ENCODE assay signal across 8 cellular contexts in the genomic region with DNA sequence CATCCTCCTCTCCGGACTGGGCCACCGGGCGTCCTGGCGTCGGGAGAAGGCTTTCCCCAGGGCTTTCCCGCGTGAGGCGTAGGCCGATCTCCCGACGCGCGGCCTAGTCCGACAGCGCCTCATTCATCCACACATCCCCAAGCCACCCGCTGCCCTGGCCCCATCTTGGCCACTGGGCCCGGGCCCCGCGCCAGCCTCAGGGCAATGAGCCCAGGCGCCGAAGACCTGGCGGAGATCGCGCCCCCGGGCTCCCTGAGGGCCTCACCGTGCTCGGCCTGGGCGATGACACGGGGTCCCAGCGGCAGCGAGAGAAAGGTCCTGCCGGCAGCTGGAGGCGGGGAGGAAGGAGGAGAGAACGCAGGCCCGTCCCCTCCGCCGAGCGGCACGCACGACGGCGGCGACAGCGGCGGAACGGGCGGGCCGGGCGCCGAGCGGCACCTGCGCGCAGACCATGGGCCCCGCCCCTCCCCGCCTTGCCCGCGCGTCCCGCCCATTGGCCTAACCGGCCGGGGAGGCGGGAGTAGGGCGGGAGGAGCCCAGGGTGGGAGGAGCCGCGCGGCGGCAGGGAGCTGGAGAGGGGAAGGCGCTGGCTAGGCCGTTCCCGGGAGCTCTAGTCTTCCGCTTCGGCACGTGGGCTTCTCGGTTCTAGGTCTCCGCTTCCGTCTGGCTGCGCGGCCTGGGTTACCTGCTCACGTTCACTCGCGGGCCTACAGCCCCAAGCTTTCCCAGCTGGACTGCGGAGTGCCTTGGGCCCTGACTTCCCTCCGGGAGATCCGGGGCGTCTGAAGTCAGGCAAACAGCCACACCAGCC. TPM values are rescaled to one million over a fixed set of nuclear protein-coding genes. Genes with fewer than 3 reads are reported as not detected.
DNase-seq lines count a peak whose midpoint lies in the region; ATAC-seq and TF ChIP-seq lines count a peak whose summit lies in the region.

A gene (minus strand): TSS at position 346 of the 811 bp plus-strand sequence. CDS start 1,717 bp downstream, outside the sequence.

- H3K9me3 Mint-ChIP-seq in dendritic cell treated with granulocyte-macrophage colony-stimulating factor and Interleukin-4, amounts not matched to agents 40 ng/mL and 50 ng/mL, for 4 days = no peaks in the 10 kb centered on the region

- H3K4me3 ChIP-seq in left lung = peak within 1 kb of the TSS; percentile 74 to 92

- peak; percentile 98 for DNase-seq in CD1c-positive myeloid dendritic cell (ENCODE audit: extremely low spot score)
- peak; percentile 96 for DNase-seq in NCI-H774 (lab: John Stamatoyannopoulos, UW)
- peak; percentile 95 to 96 for DNase-seq in activated CD4-positive, alpha-beta T cell treated with anti-CD3 and anti-CD28 coated beads, Interleukin-2, amount 50 U/mL, for 4 hours
- DNase-seq in left lung = peak; percentile 96 to 99
- DNase-seq in stimulated activated CD4-positive, alpha-beta T cell treated with anti-CD3 and anti-CD28 coated beads, Interleukin-2, amount 100 ng/mL, for 4 hours (ENCODE audit: low read depth) = peak; percentile 96

- H3K4me1 Mint-ChIP-seq in dendritic cell treated with granulocyte-macrophage colony-stimulating factor and Interleukin-4, amounts not matched to agents 40 ng/mL and 50 ng/mL, for 4 days (ENCODE audit: low read depth) = peaks cover 9% of the 10 kb centered on the region

- no peaks in the 10 kb centered on the region for H3K9me3 ChIP-seq in left lung

- ATAC-seq in GM19438 (IDR thresholded peaks at IDR 0.05; ENCODE audit: low read depth, unreplicated experiment) (peak; percentile 92), HG03571 (IDR thresholded peaks at IDR 0.05; ENCODE audit: unreplicated experiment) (peak; percentile 95), left lung (peak; percentile 99)

- H3K27ac Mint-ChIP-seq in dendritic cell treated with granulocyte-macrophage colony-stimulating factor and Interleukin-4, amounts not matched to agents 40 ng/mL and 50 ng/mL, for 4 days = peak within 1 kb of the TSS; percentile 86

- H3K36me3 Mint-ChIP-seq in dendritic cell treated with granulocyte-macrophage colony-stimulating factor and Interleukin-4, amounts not matched to agents 40 ng/mL and 50 ng/mL, for 4 days (ENCODE audit: low read depth) = peaks cover 30% of the 10 kb centered on the region

- peaks cover 0 to 16% of the 10 kb centered on the region in 2 donors for H3K36me3 ChIP-seq in left lung

- H3K27ac ChIP-seq in left lung = peak within 1 kb of the TSS; percentile 73 to 76

- peaks cover 4 to 23% of the 10 kb centered on the region in 2 donors for H3K4me1 ChIP-seq in left lung

- no peaks in the 10 kb centered on the region for H3K27me3 Mint-ChIP-seq in dendritic cell treated with granulocyte-macrophage colony-stimulating factor and Interleukin-4, amounts not matched to agents 40 ng/mL and 50 ng/mL, for 4 days

- no peaks in the 10 kb centered on the region for H3K27me3 ChIP-seq in left lung

- intact Hi-C loops in dendritic cell treated with granulocyte-macrophage colony-stimulating factor and Interleukin-4, amounts not matched to agents 40 ng/mL and 50 ng/mL, for 4 days (cut with micrococcal nuclease) = loop anchor here (2.0 to 5.0 kb wide), 2 partner anchors 34 to 79 kb away; no protein-coding TSS in a partner anchor
- intact Hi-C loops in left lung (cut with DNase I) = no loop called here

- peak within 1 kb of the TSS; percentile 79 for H3K4me3 Mint-ChIP-seq in dendritic cell treated with granulocyte-macrophage colony-stimulating factor and Interleukin-4, amounts not matched to agents 40 ng/mL and 50 ng/mL, for 4 days

- no peak for TF ChIP-seq CTCF in left lung (IDR thresholded peaks at IDR 0.05)

RNA-seq across cellular contexts. Expression of the gene that starts here (rescaled TPM):
- total RNA-seq in left lung = 10 to 100 TPM; 66.3 to 68.2 TPM

Comparison
In these comparisons a context has a peak if more than half of its experiments do, and no peak if none do; other contexts are left out.
1. Peak in every context shown above with its lines: DNase-seq, ATAC-seq, H3K4me3 ChIP-seq and H3K27ac ChIP-seq.